ENCODE assay signal across 22 cellular contexts in the genomic region with DNA sequence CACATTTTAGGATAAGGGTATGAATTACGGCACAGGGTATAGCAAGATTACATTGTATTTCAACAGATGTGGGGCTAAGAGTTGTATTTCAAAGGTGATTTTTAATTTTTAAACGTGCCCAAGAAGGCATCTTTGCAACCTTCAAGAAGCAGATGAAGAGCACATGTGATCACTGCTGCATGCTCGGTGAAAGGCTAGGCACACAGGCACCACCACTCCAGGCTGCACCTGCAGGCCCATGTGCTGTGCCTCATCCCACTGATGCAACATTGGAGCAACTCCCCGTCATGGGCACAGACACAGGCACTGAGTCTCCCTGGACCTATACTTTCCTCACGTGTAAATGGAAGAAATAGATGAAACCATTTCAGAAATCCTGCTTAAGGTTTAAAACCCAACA. TPM values are rescaled to one million over a fixed set of nuclear protein-coding genes. Genes with fewer than 3 reads are reported as not detected.
DNase-seq lines count a peak whose midpoint lies in the region; ATAC-seq, FAIRE-seq and TF ChIP-seq lines count a peak whose summit lies in the region.
"Had no signal": no experiment of that assay in that cellular context is flagged by ENCODE, and none has a peak within 500 bp of the region (broad histone marks: within the 10 kb centered on the region; RNA-seq: fewer than 3 reads in every experiment).

No MANE protein-coding gene starts in this region.

- in situ Hi-C loops in HepG2 (cut with HindIII; ENCODE audit: extremely low pct_ligation_motif_present, low pct_unique_long_range_greater_than_20kb) (no loop called here), K562 (cut with MboI) (no loop called here)

- BruUV-seq in HepG2 (replicated peaks; lab: Mats Ljungman, UMichigan) (no TSS peak), K562 (replicated peaks; lab: Mats Ljungman, UMichigan) (no TSS peak)

- CTCF ChIA-PET in HepG2 (lab: Yijun Ruan, JAX; ENCODE audit: low intra/inter-chr PET ratio, low total read pairs) (no interaction called here), HEK293 (lab: Yijun Ruan, JAX) (interaction anchor here (1.6 kb wide), 1 partner anchor 15 kb away, joined by 6 read pairs; no protein-coding TSS in a partner anchor), K562 (lab: Yijun Ruan, JAX; ENCODE audit: low intra/inter-chr PET ratio) (no interaction called here)

- H2AFZ ChIP-seq in HepG2 (ENCODE audit: low read length) = no peak overlapping the region
- H2AFZ ChIP-seq in K562 (ENCODE audit: low read depth, low read length) = no peak overlapping the region

- TF ChIP-seq CTCF in HepG2 (CRISPR knock-in tag; IDR thresholded peaks at IDR 0.05) (no peak), right lobe of liver (IDR thresholded peaks at IDR 0.05) (no peak), HEK293 (tag by site-specific recombination; IDR thresholded peaks at IDR 0.05) (no peak), K562 (IDR thresholded peaks at IDR 0.05 in 2 of 3, conservative IDR thresholded peaks at IDR 0.05 in 1 of 3; ENCODE audit: insufficient read depth in 2 of 3, low read depth in 1 of 3, low read length in 3 of 3) (no peak), sigmoid colon (IDR thresholded peaks at IDR 0.05) (no peak)

- 91% methylated on average over 5 of the region's 5 CpGs for WGBS in HepG2 (ENCODE audit: low lambda C conversion rate)
- 69% methylated on average over 5 of the region's 5 CpGs for WGBS in right lobe of liver (ENCODE audit: insufficient coverage, low coverage, low lambda C conversion rate, missing lambda C conversion rate)
- WGBS in K562 (ENCODE audit: insufficient coverage, low coverage, missing lambda C conversion rate) = 82% methylated on average over 5 of the region's 5 CpGs
- 89 to 92% methylated on average over 5 of the region's 5 CpGs for WGBS in sigmoid colon, 2 donors

- TF ChIP-seq EP300 in HepG2 (IDR thresholded peaks at IDR 0.05; ENCODE audit: low read depth in 2 of 2, low read length in 2 of 2) (no peak), HepG2 (CRISPR knock-in tag; IDR thresholded peaks at IDR 0.05; ENCODE audit: borderline replicate concordance) (no peak), K562 (IDR thresholded peaks at IDR 0.05; ENCODE audit: low read length) (no peak), sigmoid colon (IDR thresholded peaks at IDR 0.05) (no peak)

- peaks cover 4% of the 10 kb centered on the region for H3K9me1 ChIP-seq in K562 (ENCODE audit: control insufficient read depth, insufficient read depth, low read length)

- DNase-seq in HepG2 (ENCODE audit: low spot score) (no peak), right lobe of liver (no peak), K562 (ENCODE audit: extremely low read depth in 1 of 4, low spot score in 3 of 4) (no peak), SIG-M5 (lab: John Stamatoyannopoulos, UW) (no peak), urothelium cell line (ENCODE audit: low spot score) (no peak), sigmoid colon (no peak)
- DNase-seq: activated effector memory CD4-positive, alpha-beta T cell treated with Interleukin-2 at 50 U/mL for 16 hours; CD4-positive, alpha-beta T cell; DMS79; kidney; NCI-H2171; NCI-H526; stimulated activated CD4-positive, alpha-beta T cell treated with anti-CD3 and anti-CD28 coated beads, Interleukin-1b, Interleukin-23, amount 100 ng/mL, for 48 hours; testis had no signal

- H3K4me2 ChIP-seq in HepG2 (ENCODE audit: low read depth, low read length) = peak overlapping the region; percentile 16; the same call in 1 of the 2 replicates
- no peak overlapping the region for H3K4me2 ChIP-seq in K562 (ENCODE audit: insufficient read depth, low read length)

- H3K27me3 ChIP-seq in HepG2 (ENCODE audit: control insufficient read depth in 1 of 2, insufficient read depth in 2 of 2, low read length in 2 of 2) (no peaks in the 10 kb centered on the region), right lobe of liver (no peaks in the 10 kb centered on the region), K562 (ENCODE audit: control insufficient read depth in 2 of 2, insufficient read depth in 2 of 2, low read length in 2 of 2) (no peaks in the 10 kb centered on the region), sigmoid colon (no peaks in the 10 kb centered on the region)
- H3K27me3 ChIP-seq: esophagus muscularis mucosa, gastroesophageal sphincter, testis had no signal

- H3K79me2 ChIP-seq in HepG2 (ENCODE audit: insufficient read depth, low read length) (peaks cover 18% of the 10 kb centered on the region), K562 (ENCODE audit: control insufficient read depth, insufficient read depth, low read length) (peaks cover 51% of the 10 kb centered on the region)

- TF ChIP-seq POLR2A in HepG2 (IDR thresholded peaks at IDR 0.05; ENCODE audit: insufficient read depth in 1 of 2, low read depth in 2 of 2, low read length in 2 of 2) = no peak
- no peak for TF ChIP-seq POLR2A in right lobe of liver (IDR thresholded peaks at IDR 0.05)
- TF ChIP-seq POLR2A in K562 (conservative IDR thresholded peaks at IDR 0.05) = no peak
- TF ChIP-seq POLR2A in sigmoid colon (IDR thresholded peaks at IDR 0.05) = no peak

- H3K4me3 ChIP-seq in HepG2 (replicated peaks in 1 of 3; ENCODE audit: insufficient read depth in 1 of 3, low read depth in 2 of 3, low read length in 3 of 3) (no peak overlapping the region), right lobe of liver (no peak overlapping the region), HEK293 (ENCODE audit: low read depth, low read length) (no peak overlapping the region), K562 (no peak overlapping the region), sigmoid colon (no peak overlapping the region)
- H3K4me3 ChIP-seq: esophagus muscularis mucosa, gastroesophageal sphincter, GM12878, prostate gland, testis had no signal

- H3K9ac ChIP-seq in HepG2 (ENCODE audit: insufficient read depth, low read depth, low read length) (no peak overlapping the region), K562 (ENCODE audit: insufficient read depth in 1 of 2, low read depth in 2 of 2, low read length in 2 of 2) (no peak overlapping the region)

- no peak for FAIRE-seq in HepG2 (lab: Jason Lieb, UNC)
- FAIRE-seq in K562 (lab: Jason Lieb, UNC) = no peak
- no peak for FAIRE-seq in urothelium cell line (lab: Jason Lieb, UNC)
- FAIRE-seq: colon, GM12878, kidney had no signal

- peak overlapping the region; percentile 18 for H3K27ac ChIP-seq in HepG2 (ENCODE audit: extremely low read length, insufficient read depth, low read length)
- no peak overlapping the region for H3K27ac ChIP-seq in right lobe of liver
- H3K27ac ChIP-seq in HEK293 (ENCODE audit: extremely low read depth, low read depth, low read length) = no peak overlapping the region
- peak overlapping the region; percentile 33; the same call in 1 of the 3 replicates for H3K27ac ChIP-seq in K562 (ENCODE audit: extremely low read depth, low read depth, low read length)
- no peak overlapping the region for H3K27ac ChIP-seq in sigmoid colon
- H3K27ac ChIP-seq: esophagus muscularis mucosa, gastroesophageal sphincter, HL-60, prostate gland, testis had no signal

- no peaks in the 10 kb centered on the region for H3K9me3 ChIP-seq in HepG2 (ENCODE audit: low read length)
- no peaks in the 10 kb centered on the region for H3K9me3 ChIP-seq in right lobe of liver
- H3K9me3 ChIP-seq in HEK293 (ENCODE audit: control insufficient read depth, insufficient read depth, low read depth, low read length) = no peaks in the 10 kb centered on the region
- no peaks in the 10 kb centered on the region for H3K9me3 ChIP-seq in K562 (replicated peaks; ENCODE audit: control insufficient read depth, insufficient read depth, low read depth, low read length)
- no peaks in the 10 kb centered on the region for H3K9me3 ChIP-seq in sigmoid colon
- H3K9me3 ChIP-seq: esophagus muscularis mucosa, gastroesophageal sphincter, prostate gland, testis had no signal

- H4K20me1 ChIP-seq in HepG2 (ENCODE audit: insufficient read depth, low read length) (no peaks in the 10 kb centered on the region; the same call in 1 of the 2 replicates), K562 (replicated peaks; ENCODE audit: control insufficient read depth, insufficient read depth, low read length) (peaks cover 12% of the 10 kb centered on the region)

- POLR2A ChIA-PET in HepG2 (lab: Yijun Ruan, JAX) = no interaction called here
- POLR2A ChIA-PET in HEK293 (lab: Yijun Ruan, JAX) = no interaction called here
- POLR2A ChIA-PET in K562 (lab: Yijun Ruan, JAX) = no interaction called here

- ATAC-seq in HepG2 = peak; percentile 58
- no peak for ATAC-seq in right lobe of liver
- ATAC-seq in K562 = peak; percentile 75
- ATAC-seq: gastroesophageal sphincter; GM12878; stimulated activated memory B cell treated with anti-CD40 and anti-IgM and Interleukin-4, amounts not matched to agents 10 μg/mL and 1 μg/mL and 100 μg/mL, for 72 hours had no signal

- H3K36me3 ChIP-seq in HepG2 (replicated peaks in 1 of 2; ENCODE audit: control insufficient read depth in 1 of 2, insufficient read depth in 2 of 2, low read length in 2 of 2) (peaks cover 15 to 52% of the 10 kb centered on the region in 2 experiments), right lobe of liver (peaks cover 0 to 37% (median 9%) of the 10 kb centered on the region in 4 donors), HEK293 (ENCODE audit: control insufficient read depth in 2 of 2, insufficient read depth in 1 of 2, low read length in 2 of 2) (peaks cover 24 to 60% of the 10 kb centered on the region in 2 experiments), K562 (ENCODE audit: control insufficient read depth, insufficient read depth, low read length) (peaks cover 87% of the 10 kb centered on the region), sigmoid colon (peaks cover 7 to 46% (median 14%) of the 10 kb centered on the region in 4 donors)
- H3K36me3 ChIP-seq: prostate gland had no signal

- TF ChIP-seq RAD21 in HepG2 (CRISPR knock-in tag; IDR thresholded peaks at IDR 0.05) (no peak), K562 (CRISPR knock-in tag; conservative IDR thresholded peaks at IDR 0.05 in 1 of 2, IDR thresholded peaks at IDR 0.05 in 1 of 2) (no peak)

- intact Hi-C loops in HepG2 (cut with micrococcal nuclease; ENCODE audit: unreplicated experiment) = no loop called here
- intact Hi-C loops in right lobe of liver (cut with DNase I) = no loop called here
- intact Hi-C loops in K562 (cut with micrococcal nuclease) = no loop called here
- intact Hi-C loops in sigmoid colon (cut with DNase I) = no loop called here

- H3K4me1 ChIP-seq in HepG2 (ENCODE audit: insufficient read depth, low read length) (peaks cover 29% of the 10 kb centered on the region), right lobe of liver (peaks cover 0 to 9% (median 4%) of the 10 kb centered on the region in 4 donors), HEK293 (ENCODE audit: control insufficient read depth, insufficient read depth, low read length) (no peaks in the 10 kb centered on the region), K562 (replicated peaks in 1 of 2; ENCODE audit: control insufficient read depth in 2 of 2, insufficient read depth in 2 of 2, low read length in 2 of 2) (peaks cover 6 to 8% of the 10 kb centered on the region in 2 experiments; a peak in 3 of 5 replicates), sigmoid colon (peaks cover 0 to 17% (median 5%) of the 10 kb centered on the region in 4 donors)
- H3K4me1 ChIP-seq: prostate gland had no signal

RNA-seq across cellular contexts. Expression of gene UBE2G2, which starts 23.5 kb away (rescaled TPM):
- total RNA-seq in HepG2 (2016; rRNA removed; fragmentation: Illumina TruSeq; extraction: Trizol) (55.4 and 62.0 TPM in 2 replicates), right lobe of liver (10 to 100 TPM; 41.5 to 54.6 (median 49.9) TPM), K562 (2014; rRNA removed) (122 and 148 TPM in 2 replicates), K562 (2014; rRNA removed; fragmentation: Illumina TruSeq; extraction: Trizol) (109 and 112 TPM in 2 replicates), K562 (2015; rRNA removed; fragmentation: Illumina TruSeq; extraction: Trizol) (99.0 and 112 TPM in 2 replicates), K562 (2021) (131 and 140 TPM in 2 replicates), sigmoid colon (100 to 1,000 TPM in 1 of 4 donors, 10 to 100 TPM in 3; 51.5 to 101 (median 63.1) TPM)
- 6.2 and 7.8 TPM in 2 replicates for total RNA-seq in HepG2 (2016; cell fraction: cytosol; rRNA removed; fragmentation: Illumina TruSeq; extraction: Trizol; ENCODE audit: low read depth)
- 55.6 and 59.2 TPM in 2 replicates for total RNA-seq in HepG2 (2016; cell fraction: insoluble cytoplasmic fraction; rRNA removed; fragmentation: Illumina TruSeq; extraction: Trizol)
- total RNA-seq in HepG2 (2016; cell fraction: membrane; rRNA removed; fragmentation: Illumina TruSeq; extraction: Trizol) = 24.1 and 25.4 TPM in 2 replicates
- total RNA-seq in HepG2 (2016; cell fraction: nucleus; rRNA removed; fragmentation: Illumina TruSeq; extraction: Trizol) = 58.4 and 64.5 TPM in 2 replicates
- polyA plus RNA-seq in HepG2 (2011; rRNA removed) (92.0 and 106 TPM in 2 replicates), K562 (2011; rRNA removed) (210 and 225 TPM in 2 replicates), K562 (2014; fragmentation: Illumina TruSeq; extraction: Trizol) (198 and 202 TPM in 2 replicates), K562 (2014; fragmentation: Nextera tagmentation; extraction: Ambion mirVana) (10 to 100 TPM; 47.5 to 74.3 TPM), K562 (2014; rRNA removed) (200 and 297 TPM in 2 replicates), sigmoid colon (10 to 100 TPM; 21.6 to 45.8 (median 22.7) TPM)
- 65.4 and 70.1 TPM in 2 replicates for polyA plus RNA-seq in HepG2 (2011; cell fraction: cytosol; rRNA removed)
- polyA plus RNA-seq in HepG2 (2011; cell fraction: nucleus; rRNA removed) = 159 and 211 TPM in 2 replicates
- 63.5 and 84.4 TPM in 2 replicates for polyA plus RNA-seq in HepG2 (2012)
- polyA plus RNA-seq in HepG2 (2016; cell fraction: cytosol; fragmentation: Illumina TruSeq; extraction: Trizol; ENCODE audit: low read depth) = 6.2 and 8.1 TPM in 2 replicates
- polyA plus RNA-seq in HepG2 (2016; cell fraction: insoluble cytoplasmic fraction; fragmentation: Illumina TruSeq; extraction: Trizol; ENCODE audit: low read depth) = 70.2 and 76.6 TPM in 2 replicates
- 18.6 and 20.2 TPM in 2 replicates for polyA plus RNA-seq in HepG2 (2016; cell fraction: membrane; fragmentation: Illumina TruSeq; extraction: Trizol; ENCODE audit: low read depth)
- 135 and 144 TPM in 2 replicates for polyA plus RNA-seq in HepG2 (2016; cell fraction: nucleus; fragmentation: Illumina TruSeq; extraction: Trizol; ENCODE audit: insufficient read depth, low read depth)
- polyA minus RNA-seq in HepG2 (2011; rRNA and poly(A)+ RNA removed; ENCODE audit: low replicate concordance) = 53.7 and 134 TPM in 2 replicates
- polyA minus RNA-seq in HepG2 (2011; cell fraction: cytosol; rRNA and poly(A)+ RNA removed) = 25.8 and 27.2 TPM in 2 replicates
- 110 and 138 TPM in 2 replicates for polyA minus RNA-seq in HepG2 (2011; cell fraction: nucleus; rRNA and poly(A)+ RNA removed)
- total RNA-seq in K562 (2011; cell fraction: chromatin; rRNA removed; ENCODE audit: low replicate concordance) = 217 and 395 TPM in 2 replicates
- 127 and 140 TPM in 2 replicates for total RNA-seq in K562 (2011; cell fraction: nucleolus; rRNA removed)
- total RNA-seq in K562 (2011; cell fraction: nucleoplasm; rRNA removed) = 222 and 291 TPM in 2 replicates
- 249 and 260 TPM in 2 replicates for polyA plus RNA-seq in K562 (2011; cell fraction: cytosol; rRNA removed)
- 234 and 303 TPM in 2 replicates for polyA plus RNA-seq in K562 (2011; cell fraction: nucleus; rRNA removed)
- 119 and 202 TPM in 2 replicates for polyA plus RNA-seq in K562 (2012)
- polyA minus RNA-seq in K562 (2011; rRNA and poly(A)+ RNA removed) = 146 and 179 TPM in 2 replicates
- polyA minus RNA-seq in K562 (2011; cell fraction: cytosol; rRNA and poly(A)+ RNA removed) = 83.5 and 87.6 TPM in 2 replicates
- 115 and 148 TPM in 2 replicates for polyA minus RNA-seq in K562 (2011; cell fraction: nucleus; rRNA and poly(A)+ RNA removed)

RNA-seq across cellular contexts. Expression of gene SUMO3, which starts 39.8 kb away (rescaled TPM):
- total RNA-seq in HepG2 (2016; rRNA removed; fragmentation: Illumina TruSeq; extraction: Trizol) (92.4 and 111 TPM in 2 replicates), right lobe of liver (10 to 100 TPM; 33.4 to 41.2 (median 36.6) TPM), K562 (2014; rRNA removed) (95.2 and 118 TPM in 2 replicates), K562 (2014; rRNA removed; fragmentation: Illumina TruSeq; extraction: Trizol) (101 TPM in 2 replicates), K562 (2015; rRNA removed; fragmentation: Illumina TruSeq; extraction: Trizol) (111 and 113 TPM in 2 replicates), K562 (2021) (120 TPM in 2 replicates), sigmoid colon (10 to 100 TPM; 52.4 to 60.1 (median 57.9) TPM)
- 75.4 and 89.7 TPM in 2 replicates for total RNA-seq in HepG2 (2016; cell fraction: cytosol; rRNA removed; fragmentation: Illumina TruSeq; extraction: Trizol; ENCODE audit: low read depth)
- 95.7 and 103 TPM in 2 replicates for total RNA-seq in HepG2 (2016; cell fraction: insoluble cytoplasmic fraction; rRNA removed; fragmentation: Illumina TruSeq; extraction: Trizol)
- 169 and 187 TPM in 2 replicates for total RNA-seq in HepG2 (2016; cell fraction: membrane; rRNA removed; fragmentation: Illumina TruSeq; extraction: Trizol)
- total RNA-seq in HepG2 (2016; cell fraction: nucleus; rRNA removed; fragmentation: Illumina TruSeq; extraction: Trizol) = 37.2 and 43.4 TPM in 2 replicates
- polyA plus RNA-seq in HepG2 (2011; rRNA removed) (46.6 and 51.4 TPM in 2 replicates), K562 (2011; rRNA removed) (110 and 128 TPM in 2 replicates), K562 (2014; fragmentation: Illumina TruSeq; extraction: Trizol) (142 and 144 TPM in 2 replicates), K562 (2014; fragmentation: Nextera tagmentation; extraction: Ambion mirVana) (10 to 100 TPM; 13.9 to 21.6 TPM), K562 (2014; rRNA removed) (143 and 146 TPM in 2 replicates), sigmoid colon (100 to 1,000 TPM in 2 of 3 donors, 10 to 100 TPM in 1; 67.8 to 104 (median 103) TPM)
- polyA plus RNA-seq in HepG2 (2011; cell fraction: cytosol; rRNA removed) = 69.8 and 78.7 TPM in 2 replicates
- polyA plus RNA-seq in HepG2 (2011; cell fraction: nucleus; rRNA removed) = 23.1 and 24.9 TPM in 2 replicates
- polyA plus RNA-seq in HepG2 (2012) = 80.3 and 83.9 TPM in 2 replicates
- 129 and 158 TPM in 2 replicates for polyA plus RNA-seq in HepG2 (2016; cell fraction: cytosol; fragmentation: Illumina TruSeq; extraction: Trizol; ENCODE audit: low read depth)
- 154 and 159 TPM in 2 replicates for polyA plus RNA-seq in HepG2 (2016; cell fraction: insoluble cytoplasmic fraction; fragmentation: Illumina TruSeq; extraction: Trizol; ENCODE audit: low read depth)
- polyA plus RNA-seq in HepG2 (2016; cell fraction: membrane; fragmentation: Illumina TruSeq; extraction: Trizol; ENCODE audit: low read depth) = 228 and 251 TPM in 2 replicates
- 69.6 and 74.5 TPM in 2 replicates for polyA plus RNA-seq in HepG2 (2016; cell fraction: nucleus; fragmentation: Illumina TruSeq; extraction: Trizol; ENCODE audit: insufficient read depth, low read depth)
- polyA minus RNA-seq in HepG2 (2011; rRNA and poly(A)+ RNA removed; ENCODE audit: low replicate concordance) = 52.3 and 76.3 TPM in 2 replicates
- polyA minus RNA-seq in HepG2 (2011; cell fraction: cytosol; rRNA and poly(A)+ RNA removed) = 36.4 and 40.4 TPM in 2 replicates
- 19.8 and 23.2 TPM in 2 replicates for polyA minus RNA-seq in HepG2 (2011; cell fraction: nucleus; rRNA and poly(A)+ RNA removed)
- total RNA-seq in K562 (2011; cell fraction: chromatin; rRNA removed; ENCODE audit: low replicate concordance) = 32.4 and 33.2 TPM in 2 replicates
- total RNA-seq in K562 (2011; cell fraction: nucleolus; rRNA removed) = 27.5 and 32.6 TPM in 2 replicates
- 42.5 and 55.7 TPM in 2 replicates for total RNA-seq in K562 (2011; cell fraction: nucleoplasm; rRNA removed)
- polyA plus RNA-seq in K562 (2011; cell fraction: cytosol; rRNA removed) = 132 and 183 TPM in 2 replicates
- 41.4 and 52.1 TPM in 2 replicates for polyA plus RNA-seq in K562 (2011; cell fraction: nucleus; rRNA removed)
- 95.3 and 142 TPM in 2 replicates for polyA plus RNA-seq in K562 (2012)
- polyA minus RNA-seq in K562 (2011; rRNA and poly(A)+ RNA removed) = 105 and 120 TPM in 2 replicates
- 70.3 and 71.5 TPM in 2 replicates for polyA minus RNA-seq in K562 (2011; cell fraction: cytosol; rRNA and poly(A)+ RNA removed)
- 18.8 and 32.3 TPM in 2 replicates for polyA minus RNA-seq in K562 (2011; cell fraction: nucleus; rRNA and poly(A)+ RNA removed)

Comparison
In these comparisons a context has a peak if more than half of its experiments do, and no peak if none do; other contexts are left out.
1. ATAC-seq: peak in HepG2 (single experiment) and K562 (single experiment); none in right lobe of liver (0 of 4).
2. H3K27ac ChIP-seq: peak in HepG2 (single experiment) and K562 (single experiment); none in right lobe of liver (0 of 3), HEK293 (single experiment) and sigmoid colon (0 of 4).
3. Of the 241 proteins assayed by ChIP-seq in both HepG2 and K562: peak only in HepG2: ZBTB34; only in K562: CEBPG, MYC, NFE2L1 and RBFOX2; in both: none; in neither: 231; mixed calls (peak in some experiments, not most) for 5.